1 cellular context compared by ENCODE assay signal in genomic region chr3:134364061-134364935, GRCh38.
TF ChIP-seq lines count a peak whose summit lies in the region.

No MANE protein-coding gene starts in this region.

TF ChIP-seq in HepG2, 621 proteins besides CTCF, POLR2A, EP300 and RAD21 (continued from another document):
- TF ChIP-seq ZNF687 (CRISPR knock-in tag; IDR thresholded peaks at IDR 0.05): peak; percentile 47; the same call in 1 of the 2 replicates
- peak; percentile 16; the same call in 1 of the 2 replicates for TF ChIP-seq GABPB1 (CRISPR knock-in tag; IDR thresholded peaks at IDR 0.05)
- no peak for TF ChIP-seq DBP (CRISPR knock-in tag; IDR thresholded peaks at IDR 0.05; ENCODE audit: not compliant biosample characterization)
- no peak for TF ChIP-seq GTF3A (CRISPR knock-in tag; conservative IDR thresholded peaks at IDR 0.05)
- TF ChIP-seq KLF16 (CRISPR knock-in tag; IDR thresholded peaks at IDR 0.05): no peak
- TF ChIP-seq ZNF263 (CRISPR knock-in tag; IDR thresholded peaks at IDR 0.05): peak; percentile 45; the same call in 1 of the 2 replicates
- no peak for TF ChIP-seq ZBTB3 (CRISPR knock-in tag; IDR thresholded peaks at IDR 0.05; ENCODE audit: borderline replicate concordance, low read depth)
- peak; percentile 61 for TF ChIP-seq TEAD3 (CRISPR knock-in tag; optimal IDR thresholded peaks at IDR 0.05; ENCODE audit: borderline replicate concordance)
- peak; percentile 18 for TF ChIP-seq YY1 (IDR thresholded peaks at IDR 0.05; ENCODE audit: insufficient read depth, insufficient replicate concordance, low read depth, low read length)
- TF ChIP-seq RBFOX2 (IDR thresholded peaks at IDR 0.05; ENCODE audit: low read depth, low read length): peak; percentile 60; the same call in 1 of the 2 replicates
- TF ChIP-seq ZBTB33 (CRISPR knock-in tag; IDR thresholded peaks at IDR 0.05): peak; percentile 90
